8 cellular contexts compared by ENCODE assay signal in the genomic region with DNA sequence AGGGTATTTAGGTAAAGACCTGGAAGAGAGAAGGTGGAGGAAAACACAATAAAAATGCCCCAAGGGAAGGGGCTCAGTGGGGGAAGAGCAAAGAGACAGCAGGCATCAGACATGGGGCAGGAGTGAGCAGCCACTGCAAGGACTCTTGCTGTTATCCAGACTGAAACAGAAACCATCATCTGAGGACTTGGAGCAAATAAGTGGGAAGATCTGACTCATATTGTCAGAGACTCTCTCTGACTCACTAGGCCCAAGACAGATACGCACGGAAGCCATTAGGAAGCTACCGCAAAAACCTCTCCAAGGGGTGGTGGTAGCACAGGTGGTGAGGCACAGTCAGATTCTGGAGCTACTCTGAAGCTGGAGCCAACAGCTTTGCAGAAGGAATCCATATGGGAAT.
A peak's percentile ranks its signal among the peaks of the same experiment; 100 is the strongest.
DNase-seq lines count a peak whose midpoint lies in the region; ATAC-seq lines count a peak whose summit lies in the region.

No MANE protein-coding gene starts in this region.

- intact Hi-C loops in left cardiac atrium (cut with DNase I), result no loop called here

- no peaks in the 10 kb centered on the region for H3K27me3 Mint-ChIP-seq in activated naive CD4-positive, alpha-beta T cell treated with anti-CD3 and anti-CD28 coated beads, Interleukin-2, amount 10 ng/mL, durations not matched to agents 7 days and 5 days

- ATAC-seq in HG02973 (IDR thresholded peaks at IDR 0.05; ENCODE audit: unreplicated experiment) (peak; percentile 75), left cardiac atrium (no peak)

- CTCF ChIA-PET in activated naive CD4-positive, alpha-beta T cell treated with anti-CD3 and anti-CD28 coated beads, Interleukin-2, amount 10 ng/mL, durations not matched to agents 7 days and 5 days (lab: Charles Lee), result interaction anchor here (1.0 kb wide), 1 partner anchor 10 kb away, joined by 3 read pairs; no protein-coding TSS in a partner anchor

- no peak overlapping the region for H3K27ac Mint-ChIP-seq in activated naive CD4-positive, alpha-beta T cell treated with anti-CD3 and anti-CD28 coated beads, Interleukin-2, amount 10 ng/mL, durations not matched to agents 7 days and 5 days

- H3K36me3 Mint-ChIP-seq in activated naive CD4-positive, alpha-beta T cell treated with anti-CD3 and anti-CD28 coated beads, Interleukin-2, amount 10 ng/mL, durations not matched to agents 7 days and 5 days, result peaks cover 17% of the 10 kb centered on the region

- no peaks in the 10 kb centered on the region for H3K9me3 Mint-ChIP-seq in activated naive CD4-positive, alpha-beta T cell treated with anti-CD3 and anti-CD28 coated beads, Interleukin-2, amount 10 ng/mL, durations not matched to agents 7 days and 5 days

- DNase-seq in Caki2 (ENCODE audit: low read depth), result peak; percentile 41
- peak; percentile 23 for DNase-seq in activated naive CD4-positive, alpha-beta T cell treated with anti-CD3 and anti-CD28 coated beads, Interleukin-2, amount 10 ng/mL, durations not matched to agents 7 days and 5 days
- DNase-seq in occipital lobe (lab: John Stamatoyannopoulos, UW), result peak; percentile 16
- DNase-seq in NCI-H510A (lab: John Stamatoyannopoulos, UW), result no peak
- DNase-seq in NCI-H1105 (lab: John Stamatoyannopoulos, UW), result no peak
- no peak for DNase-seq in LoVo (ENCODE audit: low spot score)
- DNase-seq in left cardiac atrium, result no peak

- no peaks in the 10 kb centered on the region for H3K4me1 Mint-ChIP-seq in activated naive CD4-positive, alpha-beta T cell treated with anti-CD3 and anti-CD28 coated beads, Interleukin-2, amount 10 ng/mL, durations not matched to agents 7 days and 5 days

- in situ Hi-C loops in Caki2 (cut with HindIII; ENCODE audit: low pct_unique_long_range_greater_than_20kb, low sequenced_read_pairs), result no loop called here

- no peak overlapping the region for H3K4me3 Mint-ChIP-seq in activated naive CD4-positive, alpha-beta T cell treated with anti-CD3 and anti-CD28 coated beads, Interleukin-2, amount 10 ng/mL, durations not matched to agents 7 days and 5 days

Comparison
In these comparisons a context has a peak if more than half of its experiments do, and no peak if none do; other contexts are left out.
1. DNase-seq: peak in Caki2 (single experiment), activated naive CD4-positive, alpha-beta T cell treated with anti-CD3 and anti-CD28 coated beads, Interleukin-2, amount 10 ng/mL, durations not matched to agents 7 days and 5 days (single experiment) and occipital lobe (single experiment); none in NCI-H510A (single experiment), NCI-H1105 (single experiment), LoVo (single experiment) and left cardiac atrium (single experiment).